ENCODE assay signal across 9 cellular contexts in the genomic region with DNA sequence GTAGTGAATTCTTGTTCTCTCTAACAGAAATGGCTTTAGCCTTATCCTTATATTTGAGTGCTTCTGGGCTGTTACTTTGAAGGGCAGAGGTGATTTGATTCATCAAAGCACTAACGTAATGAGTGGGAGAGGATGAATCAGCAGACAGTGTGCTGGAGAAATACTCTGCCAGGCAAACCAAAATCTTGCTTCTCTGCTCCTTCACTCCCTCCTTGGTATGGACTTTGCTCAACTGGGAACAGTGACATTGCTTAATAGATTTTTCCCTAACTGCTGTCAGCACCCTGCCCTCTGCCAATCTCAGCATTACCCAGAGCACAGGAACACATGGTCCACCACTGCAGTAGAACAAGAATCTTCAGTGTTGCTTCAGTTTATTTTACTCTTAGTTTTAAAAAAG. TPM values are rescaled to one million over a fixed set of nuclear protein-coding genes. Genes with fewer than 3 reads are reported as not detected.
DNase-seq lines count a peak whose midpoint lies in the region; ATAC-seq and TF ChIP-seq lines count a peak whose summit lies in the region.
"Had no signal": no experiment of that assay in that cellular context is flagged by ENCODE, and none has a peak within 500 bp of the region (broad histone marks: within the 10 kb centered on the region; RNA-seq: fewer than 3 reads in every experiment).

No MANE protein-coding gene starts in this region.

- H3K9me3 ChIP-seq in breast epithelium (no peaks in the 10 kb centered on the region), aorta (ENCODE audit: control insufficient read depth, low read length) (no peaks in the 10 kb centered on the region)

- H3K4me3 Mint-ChIP-seq in MCF 10A (ENCODE audit: unreplicated experiment): no peak overlapping the region
- H3K4me3 Mint-ChIP-seq: CD4-positive, alpha-beta T cell had no signal

- 3 to 4% methylated on average over 1 of the region's 1 CpG for WGBS in aorta, 2 donors

- H3K36me3 ChIP-seq in breast epithelium (no peaks in the 10 kb centered on the region), aorta (ENCODE audit: control insufficient read depth in 1 of 2, insufficient read depth in 2 of 2, low read length in 1 of 2) (no peaks in the 10 kb centered on the region)

- TF ChIP-seq CTCF in MCF 10A (IDR thresholded peaks at IDR 0.05; ENCODE audit: unreplicated experiment) (no peak), breast epithelium (IDR thresholded peaks at IDR 0.05) (no peak)

- TF ChIP-seq POLR2A in breast epithelium (IDR thresholded peaks at IDR 0.05): no peak

- no peaks in the 10 kb centered on the region for H3K27me3 Mint-ChIP-seq in MCF 10A (ENCODE audit: insufficient read depth, unreplicated experiment)
- H3K27me3 Mint-ChIP-seq: CD4-positive, alpha-beta T cell had no signal

- H3K4me1 Mint-ChIP-seq in MCF 10A (ENCODE audit: insufficient read depth, unreplicated experiment): peaks cover 34% of the 10 kb centered on the region

- H3K4me3 ChIP-seq in breast epithelium (no peak overlapping the region), aorta (ENCODE audit: low read length in 2 of 2) (no peak overlapping the region)

- DNase-seq in MCF 10A (ENCODE audit: unreplicated experiment) (peak; percentile 95), breast epithelium (ENCODE audit: low spot score in 2 of 2) (no peak), astrocyte of the hippocampus (ENCODE audit: low read depth, low spot score) (peak; percentile 55), left lobe of liver (ENCODE audit: low spot score) (peak; percentile 64), aorta (peak in 1 of 2 donors; percentile 59), NCI-H2029 treated with DMSO at 0.1 percent for 48 hours (lab: John Stamatoyannopoulos, UW) (no peak), NCI-H1930 (lab: John Stamatoyannopoulos, UW) (no peak)
- DNase-seq: CD4-positive, alpha-beta T cell had no signal

- H3K4me1 ChIP-seq in breast epithelium (peaks cover 4 to 6% of the 10 kb centered on the region in 2 donors), aorta (ENCODE audit: control insufficient read depth in 1 of 2, insufficient read depth in 2 of 2, low read length in 2 of 2) (peaks cover 3 to 5% of the 10 kb centered on the region in 2 donors)

- no peak overlapping the region for H3K27ac ChIP-seq in breast epithelium
- H3K27ac ChIP-seq in aorta (ENCODE audit: low read depth in 1 of 2, low read length in 2 of 2): no peak overlapping the region

- CTCF ChIA-PET in MCF 10A (lab: Yijun Ruan, JAX): interaction anchor here (0.7 to 2.0 kb wide), 2 partner anchors 12 to 101 kb away, joined by 3 to 9 read pairs; no protein-coding TSS in a partner anchor

- POLR2A ChIA-PET in MCF 10A (lab: Yijun Ruan, JAX): interaction anchor here (0.5 to 4.1 kb wide), 15 partner anchors 10 to 144 kb away, joined by 3 to 33 read pairs (median 4); partner anchors contain the start of gene PDLIM5

- H3K27me3 ChIP-seq in breast epithelium: no peaks in the 10 kb centered on the region
- H3K27me3 ChIP-seq in aorta (ENCODE audit: control insufficient read depth in 1 of 2, insufficient read depth in 2 of 2, low read length in 1 of 2): no peaks in the 10 kb centered on the region

- peaks cover 2% of the 10 kb centered on the region for H3K9me3 Mint-ChIP-seq in MCF 10A (ENCODE audit: unreplicated experiment)
- H3K9me3 Mint-ChIP-seq: CD4-positive, alpha-beta T cell had no signal

- intact Hi-C loops in MCF 10A (cut with micrococcal nuclease): loop anchor here (10.0 kb wide), 1 partner anchor 87 kb away; no protein-coding TSS in a partner anchor
- intact Hi-C loops in breast epithelium (cut with DNase I; ENCODE audit: low total_unique reads): no loop called here
- intact Hi-C loops in aorta (cut with DNase I): loop anchor here in 1 of 2 donors (5.0 kb wide), 2 partner anchors 35 to 95 kb away; no protein-coding TSS in a partner anchor

- peak; percentile 95 for ATAC-seq in left lobe of liver
- ATAC-seq in aorta (ENCODE audit: low FRiP score): peak; percentile 83
- ATAC-seq in GM19035 (IDR thresholded peaks at IDR 0.05; ENCODE audit: unreplicated experiment): no peak

- BruUV-seq in MCF 10A (replicated peaks; lab: Mats Ljungman, UMichigan): no TSS peak

- peaks cover 36% of the 10 kb centered on the region for H3K36me3 Mint-ChIP-seq in MCF 10A (ENCODE audit: insufficient read depth, unreplicated experiment)

- H3K27ac Mint-ChIP-seq in MCF 10A (ENCODE audit: low read depth, unreplicated experiment): peak overlapping the region; percentile 74
- H3K27ac Mint-ChIP-seq: CD4-positive, alpha-beta T cell had no signal

RNA-seq across cellular contexts. Expression of gene PDLIM5, which starts 56.0 kb away (rescaled TPM):
- 151 and 158 TPM in 2 replicates for total RNA-seq in MCF 10A (2022)
- 100 to 1,000 TPM; 120 to 263 (median 158) TPM for total RNA-seq in breast epithelium
- total RNA-seq in left lobe of liver: 79.0 TPM
- total RNA-seq in aorta: 100 to 1,000 TPM; 374 to 762 TPM
- 10 to 100 TPM; 64.4 to 82.7 TPM for polyA plus RNA-seq in aorta

Comparison
In these comparisons a context has a peak if more than half of its experiments do, and no peak if none do; other contexts are left out.
1. DNase-seq: peak in MCF 10A (single experiment), astrocyte of the hippocampus (single experiment) and left lobe of liver (single experiment); none in breast epithelium (0 of 2), NCI-H2029 treated with DMSO at 0.1 percent for 48 hours (single experiment) and NCI-H1930 (0 of 2).